ENCODE assay signal across 2 cellular contexts in the genomic region with DNA sequence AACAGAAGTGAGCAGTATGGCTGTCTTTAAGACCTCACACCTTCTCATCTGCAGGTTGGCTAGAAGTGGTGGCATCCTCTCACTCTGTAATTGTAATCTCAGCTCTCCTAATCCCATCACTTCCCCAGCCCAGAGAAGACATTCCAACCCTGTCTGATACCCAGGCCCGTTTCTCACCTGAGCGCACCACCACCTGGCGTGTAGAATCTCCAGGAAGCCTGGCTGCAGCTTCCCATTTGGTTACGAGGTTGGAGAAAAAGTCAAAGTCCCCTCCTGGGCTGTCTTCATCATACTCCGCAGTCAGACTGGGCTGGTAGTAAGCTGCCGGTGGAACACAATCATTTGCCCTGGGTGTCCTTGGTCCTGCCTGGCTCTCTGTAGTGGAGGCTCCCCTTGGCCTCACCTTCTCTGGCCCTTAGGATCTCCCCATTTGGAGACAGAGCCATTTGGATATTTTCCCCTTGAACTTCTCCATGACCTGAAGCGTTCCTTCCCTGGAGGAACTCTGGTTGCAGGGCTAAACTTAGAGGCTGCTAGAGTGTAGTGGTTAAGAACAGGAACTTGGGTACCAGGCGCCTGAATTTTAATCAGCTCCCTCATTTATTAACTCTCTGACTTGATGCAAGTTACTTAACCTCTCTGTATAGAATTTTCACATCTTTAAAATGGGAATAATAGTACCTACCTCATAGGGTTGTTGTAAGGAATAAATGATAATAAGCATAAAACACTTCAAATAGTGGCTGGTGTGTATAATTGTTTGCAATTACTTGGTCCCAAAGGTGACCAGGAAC.
TF ChIP-seq lines count a peak whose summit lies in the region.

No MANE protein-coding gene starts in this region.

TF ChIP-seq in GM23338, 12 proteins besides CTCF, POLR2A, EP300 and RAD21 (continued from another document):
- TF ChIP-seq, protein P1, sequence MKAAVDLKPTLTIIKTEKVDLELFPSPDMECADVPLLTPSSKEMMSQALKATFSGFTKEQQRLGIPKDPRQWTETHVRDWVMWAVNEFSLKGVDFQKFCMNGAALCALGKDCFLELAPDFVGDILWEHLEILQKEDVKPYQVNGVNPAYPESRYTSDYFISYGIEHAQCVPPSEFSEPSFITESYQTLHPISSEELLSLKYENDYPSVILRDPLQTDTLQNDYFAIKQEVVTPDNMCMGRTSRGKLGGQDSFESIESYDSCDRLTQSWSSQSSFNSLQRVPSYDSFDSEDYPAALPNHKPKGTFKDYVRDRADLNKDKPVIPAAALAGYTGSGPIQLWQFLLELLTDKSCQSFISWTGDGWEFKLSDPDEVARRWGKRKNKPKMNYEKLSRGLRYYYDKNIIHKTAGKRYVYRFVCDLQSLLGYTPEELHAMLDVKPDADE (IDR thresholded peaks at IDR 0.05): no peak

TF ChIP-seq in H1, 55 proteins besides CTCF, POLR2A, EP300 and RAD21 (continued from another document):
- TF ChIP-seq, protein P2, sequence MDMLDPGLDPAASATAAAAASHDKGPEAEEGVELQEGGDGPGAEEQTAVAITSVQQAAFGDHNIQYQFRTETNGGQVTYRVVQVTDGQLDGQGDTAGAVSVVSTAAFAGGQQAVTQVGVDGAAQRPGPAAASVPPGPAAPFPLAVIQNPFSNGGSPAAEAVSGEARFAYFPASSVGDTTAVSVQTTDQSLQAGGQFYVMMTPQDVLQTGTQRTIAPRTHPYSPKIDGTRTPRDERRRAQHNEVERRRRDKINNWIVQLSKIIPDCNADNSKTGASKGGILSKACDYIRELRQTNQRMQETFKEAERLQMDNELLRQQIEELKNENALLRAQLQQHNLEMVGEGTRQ (IDR thresholded peaks at IDR 0.05; ENCODE audit: low read length): no peak
